ENCODE assay signal across 20 cellular contexts in genomic region chr6:160979063-160979708, GRCh38. TPM values are rescaled to one million over a fixed set of nuclear protein-coding genes. Genes with fewer than 3 reads are reported as not detected.
DNase-seq lines count a peak whose midpoint lies in the region; ATAC-seq, FAIRE-seq and TF ChIP-seq lines count a peak whose summit lies in the region.
"Had no signal": no experiment of that assay in that cellular context is flagged by ENCODE, and none has a peak within 500 bp of the region (broad histone marks: within the 10 kb centered on the region; RNA-seq: fewer than 3 reads in every experiment).

No MANE protein-coding gene starts in this region.

- intact Hi-C loops in esophagus muscularis mucosa (cut with DNase I) (no loop called here), pancreas (cut with DNase I) (no loop called here)

- H3K4me3 ChIP-seq in esophagus muscularis mucosa: no peak overlapping the region
- no peak overlapping the region for H3K4me3 ChIP-seq in pancreas
- H3K4me3 ChIP-seq: BLaER1 treated with 17β-estradiol and CSF1 and Interleukin-3, amounts not matched to agents 10 nM and 100 nM; stomach had no signal

- FAIRE-seq in pancreas (lab: Jason Lieb, UNC): no peak
- FAIRE-seq: GM18507 had no signal

- H3K27me3 ChIP-seq in esophagus muscularis mucosa: peaks cover 0 to 6% (median 0%) of the 10 kb centered on the region in 4 donors
- no peaks in the 10 kb centered on the region for H3K27me3 ChIP-seq in pancreas
- H3K27me3 ChIP-seq: BLaER1 treated with 17β-estradiol and CSF1 and Interleukin-3, amounts not matched to agents 10 nM and 100 nM; stomach had no signal

- H3K27me3 Mint-ChIP-seq in activated CD8-positive, alpha-beta T cell treated with anti-CD3 and anti-CD28 coated beads, Interleukin-2, amount 10 ng/mL, durations not matched to agents 7 days and 5 days (ENCODE audit: low read depth): peaks cover 4% of the 10 kb centered on the region

- POLR2A ChIA-PET in activated CD8-positive, alpha-beta T cell treated with anti-CD3 and anti-CD28 coated beads, Interleukin-2, amount 10 ng/mL, durations not matched to agents 7 days and 5 days (lab: Charles Lee): no interaction called here

- H3K4me3 Mint-ChIP-seq in activated CD8-positive, alpha-beta T cell treated with anti-CD3 and anti-CD28 coated beads, Interleukin-2, amount 10 ng/mL, durations not matched to agents 7 days and 5 days: no peak overlapping the region
- H3K4me3 Mint-ChIP-seq: activated CD4-positive, alpha-beta memory T cell treated with anti-CD3 and anti-CD28 coated beads, Interleukin-2, amount 10 ng/mL, durations not matched to agents 7 days and 5 days; immature natural killer cell; nephron had no signal

- H3K4me1 Mint-ChIP-seq in activated CD8-positive, alpha-beta T cell treated with anti-CD3 and anti-CD28 coated beads, Interleukin-2, amount 10 ng/mL, durations not matched to agents 7 days and 5 days (ENCODE audit: low read depth): no peaks in the 10 kb centered on the region
- H3K4me1 Mint-ChIP-seq: activated CD4-positive, alpha-beta memory T cell treated with anti-CD3 and anti-CD28 coated beads, Interleukin-2, amount 10 ng/mL, durations not matched to agents 7 days and 5 days; immature natural killer cell had no signal

- TF ChIP-seq CTCF in AG09319 (IDR thresholded peaks at IDR 0.05; ENCODE audit: low read depth, low read length) (peak; percentile 25), esophagus muscularis mucosa (IDR thresholded peaks at IDR 0.05) (no peak), pancreas (IDR thresholded peaks at IDR 0.05) (no peak)

- no peak overlapping the region for H3K27ac Mint-ChIP-seq in activated CD8-positive, alpha-beta T cell treated with anti-CD3 and anti-CD28 coated beads, Interleukin-2, amount 10 ng/mL, durations not matched to agents 7 days and 5 days
- H3K27ac Mint-ChIP-seq: activated CD4-positive, alpha-beta memory T cell treated with anti-CD3 and anti-CD28 coated beads, Interleukin-2, amount 10 ng/mL, durations not matched to agents 7 days and 5 days; immature natural killer cell had no signal

- no peaks in the 10 kb centered on the region for H3K9me3 ChIP-seq in esophagus muscularis mucosa
- H3K9me3 ChIP-seq in pancreas: no peaks in the 10 kb centered on the region

- H3K9me3 Mint-ChIP-seq in activated CD8-positive, alpha-beta T cell treated with anti-CD3 and anti-CD28 coated beads, Interleukin-2, amount 10 ng/mL, durations not matched to agents 7 days and 5 days (ENCODE audit: insufficient read depth): peaks cover 9% of the 10 kb centered on the region

- peak overlapping the region in 1 of 4 donors; percentile 43 for H3K27ac ChIP-seq in esophagus muscularis mucosa (replicated peaks in 1 of 4)
- H3K27ac ChIP-seq in pancreas: no peak overlapping the region
- H3K27ac ChIP-seq: BLaER1 treated with 17β-estradiol and CSF1 and Interleukin-3, amounts not matched to agents 10 nM and 100 nM; stomach; VCaP had no signal

- H3K36me3 Mint-ChIP-seq in activated CD8-positive, alpha-beta T cell treated with anti-CD3 and anti-CD28 coated beads, Interleukin-2, amount 10 ng/mL, durations not matched to agents 7 days and 5 days (ENCODE audit: low read depth): no peaks in the 10 kb centered on the region

- no peak for TF ChIP-seq EP300 in esophagus muscularis mucosa (IDR thresholded peaks at IDR 0.05)

- WGBS in esophagus muscularis mucosa: 50% methylated on average over 8 of the region's 8 CpGs
- 52 to 68% methylated on average over 8 of the region's 8 CpGs for WGBS in pancreas, 2 donors

- ATAC-seq in pancreas: peak in 3 of 4 donors; percentile 36 to 70 (median 61)
- no peak for ATAC-seq in activated CD8-positive, alpha-beta T cell treated with anti-CD3 and anti-CD28 coated beads, Interleukin-2, amount 10 ng/mL, durations not matched to agents 7 days and 5 days
- no peak for ATAC-seq in HG02852 (IDR thresholded peaks at IDR 0.05; ENCODE audit: unreplicated experiment)
- no peak for ATAC-seq in GM18873 (IDR thresholded peaks at IDR 0.05; ENCODE audit: low FRiP score, unreplicated experiment)

- H3K4me1 ChIP-seq in esophagus muscularis mucosa: peaks cover 9 to 32% (median 13%) of the 10 kb centered on the region in 4 donors
- peaks cover 0 to 5% (median 2%) of the 10 kb centered on the region in 3 donors for H3K4me1 ChIP-seq in pancreas
- H3K4me1 ChIP-seq: BLaER1 treated with 17β-estradiol and CSF1 and Interleukin-3, amounts not matched to agents 10 nM and 100 nM had no signal

- H3K36me3 ChIP-seq in esophagus muscularis mucosa (no peaks in the 10 kb centered on the region), pancreas (no peaks in the 10 kb centered on the region)
- H3K36me3 ChIP-seq: stomach had no signal

- CTCF ChIA-PET in activated CD8-positive, alpha-beta T cell treated with anti-CD3 and anti-CD28 coated beads, Interleukin-2, amount 10 ng/mL, durations not matched to agents 7 days and 5 days (lab: Charles Lee): no interaction called here

- DNase-seq in AG09319 (ENCODE audit: extremely low read depth, low read depth): no peak
- DNase-seq in LHCN-M2 (ENCODE audit: low read depth): peak; percentile 53
- DNase-seq in esophagus muscularis mucosa (ENCODE audit: extremely low spot score): peak; percentile 37
- no peak for DNase-seq in pancreas
- DNase-seq in 8988T: no peak
- DNase-seq in activated CD8-positive, alpha-beta T cell treated with anti-CD3 and anti-CD28 coated beads, Interleukin-2, amount 10 ng/mL, durations not matched to agents 7 days and 5 days: no peak
- DNase-seq: activated CD4-positive, alpha-beta memory T cell treated with anti-CD3 and anti-CD28 coated beads, Interleukin-2, amount 10 ng/mL, durations not matched to agents 7 days and 5 days; central memory CD4-positive, alpha-beta T cell; DMS153; glutamatergic neuron; immature natural killer cell; NCI-H1105; NCI-H748 treated with DMSO at 0.1 percent for 48 hours; stomach had no signal

- no peak for TF ChIP-seq POLR2A in esophagus muscularis mucosa (IDR thresholded peaks at IDR 0.05; ENCODE audit: low read depth)

RNA-seq across cellular contexts. Expression of gene MAP3K4, which starts 12.4 kb away (rescaled TPM):
- 17.6 and 18.1 TPM in 2 replicates for total RNA-seq in LHCN-M2 (2014; rRNA removed)
- 8.0 TPM for polyA plus RNA-seq in LHCN-M2 (2012)
- 10 to 100 TPM; 17.9 to 22.8 (median 21.5) TPM for total RNA-seq in esophagus muscularis mucosa
- total RNA-seq in pancreas: 10 to 100 TPM; 20.4 to 32.0 (median 25.3) TPM
- polyA plus RNA-seq in pancreas: 10 to 100 TPM; 10.8 to 30.4 TPM
- total RNA-seq in activated CD8-positive, alpha-beta T cell treated with anti-CD3 and anti-CD28 coated beads, Interleukin-2, amount 10 ng/mL, durations not matched to agents 7 days and 5 days: 10 to 100 TPM; 26.8 to 35.7 TPM

Comparison
In these comparisons a context has a peak if more than half of its experiments do, and no peak if none do; other contexts are left out.
1. DNase-seq: peak in LHCN-M2 (single experiment) and esophagus muscularis mucosa (single experiment); none in AG09319 (single experiment), pancreas (0 of 6), 8988T (single experiment) and activated CD8-positive, alpha-beta T cell treated with anti-CD3 and anti-CD28 coated beads, Interleukin-2, amount 10 ng/mL, durations not matched to agents 7 days and 5 days (single experiment).
2. ATAC-seq: peak in pancreas (3 of 4); none in activated CD8-positive, alpha-beta T cell treated with anti-CD3 and anti-CD28 coated beads, Interleukin-2, amount 10 ng/mL, durations not matched to agents 7 days and 5 days (single experiment), HG02852 (single experiment) and GM18873 (single experiment).